Comparison of ENCODE assay signal across 10 cellular contexts in genomic region chr19:51327066-51327985, GRCh38. TPM values are rescaled to one million over a fixed set of nuclear protein-coding genes. Genes with fewer than 3 reads are reported as not detected.
A peak's percentile ranks its signal among the peaks of the same experiment; 100 is the strongest.
DNase-seq lines count a peak whose midpoint lies in the region; TF ChIP-seq lines count a peak whose summit lies in the region.
"Had no signal": no experiment of that assay in that cellular context is flagged by ENCODE, and none has a peak within 500 bp of the region (broad histone marks: within the 10 kb centered on the region; RNA-seq: fewer than 3 reads in every experiment).

No MANE protein-coding gene starts in this region.

- TF ChIP-seq CTCF in 22Rv1 (IDR thresholded peaks at IDR 0.05) (peak; percentile 77), fibroblast of villous mesenchyme (IDR thresholded peaks at IDR 0.05; ENCODE audit: insufficient read depth, low read depth, low read length) (no peak)

- H3K27ac ChIP-seq in 22Rv1, result no peak overlapping the region

- peak; percentile 31 to 65 (median 45) for DNase-seq in activated CD8-positive, alpha-beta memory T cell treated with anti-CD3 and anti-CD28 coated beads for 48 hours (ENCODE audit: low read depth in 2 of 3, low spot score in 2 of 3)
- peak; percentile 38 for DNase-seq in fibroblast of villous mesenchyme (ENCODE audit: low read depth)
- DNase-seq in skeletal muscle cell (ENCODE audit: low read depth), result no peak
- DNase-seq in HuH-7.5 (ENCODE audit: low spot score), result no peak
- DNase-seq in DMS79 (lab: John Stamatoyannopoulos, UW), result no peak
- DNase-seq in cerebellum (ENCODE audit: low spot score), result no peak
- DNase-seq: DND-41 had no signal

- H3K4me3 ChIP-seq in fibroblast of villous mesenchyme (ENCODE audit: low read depth, low read length) (peak overlapping the region; percentile 36), skeletal muscle cell (ENCODE audit: low read depth, low read length) (peak overlapping the region; percentile 32)

- no peak for TF ChIP-seq RAD21 in Ishikawa (IDR thresholded peaks at IDR 0.05; ENCODE audit: low read depth)

- TF ChIP-seq EP300 in Ishikawa (IDR thresholded peaks at IDR 0.05; ENCODE audit: borderline replicate concordance), result no peak

TF ChIP-seq in Ishikawa, 13 proteins besides CTCF, POLR2A, EP300 and RAD21:
- no peak for TF ChIP-seq YY1 (IDR thresholded peaks at IDR 0.05; ENCODE audit: low read depth)
- 0 out of 2 replicates have a peak, but pooled peaks have one; percentile 29 for TF ChIP-seq MAX (IDR thresholded peaks at IDR 0.05)
- no peak for TF ChIP-seq FOXM1 (IDR thresholded peaks at IDR 0.05; ENCODE audit: borderline replicate concordance, low read depth)
- no peak for TF ChIP-seq CREB1 (IDR thresholded peaks at IDR 0.05; ENCODE audit: low read depth)
- TF ChIP-seq ZBTB7A (IDR thresholded peaks at IDR 0.05; ENCODE audit: low read depth), result no peak
- TF ChIP-seq REST (IDR thresholded peaks at IDR 0.05; ENCODE audit: low read depth), result no peak
- no peak for TF ChIP-seq USF1 (IDR thresholded peaks at IDR 0.05)
- no peak for TF ChIP-seq TCF12 (IDR thresholded peaks at IDR 0.05; ENCODE audit: low read depth)

RNA-seq across cellular contexts. Expression of gene VSIG10L, which starts 14.6 kb away (rescaled TPM):
- 0.43 and 0.64 TPM in 2 replicates for total RNA-seq in fibroblast of villous mesenchyme
- total RNA-seq in cerebellum, result 1.5 TPM

RNA-seq across cellular contexts. Expression of gene IGLON5, which starts 15.9 kb away (rescaled TPM):
- not detected in 2 replicates for total RNA-seq in fibroblast of villous mesenchyme
- 7.1 TPM for total RNA-seq in cerebellum

RNA-seq across cellular contexts. Expression of gene ETFB, which starts 38.9 kb away (rescaled TPM):
- total RNA-seq in fibroblast of villous mesenchyme (72.2 and 76.4 TPM in 2 replicates), cerebellum (48.5 TPM)

RNA-seq across cellular contexts. Expression of gene CLDND2, which starts 41.5 kb away (rescaled TPM):
- not detected in 2 replicates for total RNA-seq in fibroblast of villous mesenchyme
- total RNA-seq in cerebellum, result not detected
- total RNA-seq: subcutaneous adipose tissue had no signal

RNA-seq across cellular contexts. Expression of gene NKG7, which starts 45.1 kb away (rescaled TPM):
- total RNA-seq in fibroblast of villous mesenchyme (not detected in 2 replicates), cerebellum (0.45 TPM)

Comparison
In these comparisons a context has a peak if more than half of its experiments do, and no peak if none do; other contexts are left out.
1. DNase-seq: peak in activated CD8-positive, alpha-beta memory T cell treated with anti-CD3 and anti-CD28 coated beads for 48 hours (3 of 3) and fibroblast of villous mesenchyme (single experiment); none in skeletal muscle cell (single experiment), HuH-7.5 (single experiment), DMS79 (single experiment) and cerebellum (single experiment).